In genomic region chr9:36189978-36190377, GRCh38 we compare ENCODE assay signal across 8 cellular contexts. TPM values are rescaled to one million over a fixed set of nuclear protein-coding genes. Genes with fewer than 3 reads are reported as not detected.
DNase-seq lines count a peak whose midpoint lies in the region; ATAC-seq and TF ChIP-seq lines count a peak whose summit lies in the region.

No MANE protein-coding gene starts in this region.

- TF ChIP-seq CTCF in Peyer's patch (IDR thresholded peaks at IDR 0.05) (no peak), progenitor cell of endocrine pancreas (IDR thresholded peaks at IDR 0.05; ENCODE audit: unreplicated experiment) (no peak)

- DNase-seq in Peyer's patch (peak in 1 of 3 donors; percentile 54), erythroblast (lab: John Stamatoyannopoulos, UW) (peak; percentile 29 to 50), progenitor cell of endocrine pancreas (ENCODE audit: low spot score, unreplicated experiment) (no peak)

- TF ChIP-seq POLR2A in Peyer's patch (IDR thresholded peaks at IDR 0.05), result no peak
- no peak for TF ChIP-seq POLR2A in erythroblast (IDR thresholded peaks at IDR 0.05; ENCODE audit: low read length)

- peaks cover 11% of the 10 kb centered on the region for H3K27me3 Mint-ChIP-seq in progenitor cell of endocrine pancreas

- ATAC-seq in GM21825 (IDR thresholded peaks at IDR 0.05; ENCODE audit: unreplicated experiment) (no peak), HG02763 (IDR thresholded peaks at IDR 0.05; ENCODE audit: unreplicated experiment) (no peak), GM18498 (IDR thresholded peaks at IDR 0.05; ENCODE audit: unreplicated experiment) (no peak), GM21576 (IDR thresholded peaks at IDR 0.05; ENCODE audit: unreplicated experiment) (no peak)

- peaks cover 37% of the 10 kb centered on the region for H3K4me1 Mint-ChIP-seq in progenitor cell of endocrine pancreas (ENCODE audit: low read depth)

- H3K27ac ChIP-seq in Peyer's patch, result peak overlapping the region; percentile 87 to 95 (median 90)

- no peaks in the 10 kb centered on the region for H3K27me3 ChIP-seq in Peyer's patch

- H3K27ac Mint-ChIP-seq in progenitor cell of endocrine pancreas, result peak overlapping the region; percentile 97

- no peaks in the 10 kb centered on the region for H3K9me3 ChIP-seq in Peyer's patch

- H3K4me3 Mint-ChIP-seq in progenitor cell of endocrine pancreas (ENCODE audit: low read depth), result peak overlapping the region; percentile 86

- peaks cover 0 to 36% (median 15%) of the 10 kb centered on the region in 4 donors for H3K4me1 ChIP-seq in Peyer's patch

- H3K36me3 ChIP-seq in Peyer's patch, result no peaks in the 10 kb centered on the region

- H3K9me3 Mint-ChIP-seq in progenitor cell of endocrine pancreas (ENCODE audit: low read depth), result no peaks in the 10 kb centered on the region

- H3K4me3 ChIP-seq in GM08714 (ENCODE audit: low read length) (peak overlapping the region; percentile 73), Peyer's patch (peak overlapping the region; percentile 74 to 99 (median 87))

- H3K36me3 Mint-ChIP-seq in progenitor cell of endocrine pancreas (ENCODE audit: insufficient read depth), result peaks cover 5% of the 10 kb centered on the region

RNA-seq across cellular contexts. Expression of gene CLTA, which starts 0.7 kb away (rescaled TPM):
- total RNA-seq in Peyer's patch (100 to 1,000 TPM; 131 to 150 (median 133) TPM), progenitor cell of endocrine pancreas (178 and 185 TPM in 2 replicates)

RNA-seq across cellular contexts. Expression of gene CCIN, which starts 20.8 kb away (rescaled TPM):
- total RNA-seq in Peyer's patch (not detected), progenitor cell of endocrine pancreas (not detected in 2 replicates)

RNA-seq across cellular contexts. Expression of gene GLIPR2, which starts 53.4 kb away (rescaled TPM):
- total RNA-seq in Peyer's patch (10 to 100 TPM in 2 of 4 donors, 1 to 10 TPM in 2; 8.6 to 31.4 (median 11.6) TPM), progenitor cell of endocrine pancreas (7.3 TPM in 2 replicates)
